Comparison of ENCODE assay signal across 8 cellular contexts in genomic region chr10:43292745-43293676, GRCh38. TPM values are rescaled to one million over a fixed set of nuclear protein-coding genes. Genes with fewer than 3 reads are reported as not detected.
DNase-seq lines count a peak whose midpoint lies in the region; ATAC-seq and TF ChIP-seq lines count a peak whose summit lies in the region.

No MANE protein-coding gene starts in this region.

- peak; percentile 67 for ATAC-seq in GM19395 (IDR thresholded peaks at IDR 0.05; ENCODE audit: unreplicated experiment)
- ATAC-seq in WTC11, result peak; percentile 92
- peak; percentile 59 for ATAC-seq in stimulated activated memory B cell treated with anti-CD40 and anti-IgM and Interleukin-4, amounts not matched to agents 10 μg/mL and 1 μg/mL and 100 μg/mL, for 72 hours

- DNase-seq in CD1c-positive myeloid dendritic cell (ENCODE audit: extremely low spot score) (peak; percentile 60), NCI-H146 treated with DMSO at 0.1 percent for 48 hours (lab: John Stamatoyannopoulos, UW; ENCODE audit: unreplicated experiment) (peak; percentile 73), WTC11 (ENCODE audit: low spot score) (peak; percentile 57), lower leg skin (ENCODE audit: low spot score in 2 of 2) (peak; percentile 45 to 88), GOT3 (lab: John Stamatoyannopoulos, UW) (no peak)

- no peak overlapping the region for H3K27ac Mint-ChIP-seq in WTC11
- peak overlapping the region; percentile 21 for H3K27ac Mint-ChIP-seq in dendritic cell treated with granulocyte-macrophage colony-stimulating factor and Interleukin-4, amounts not matched to agents 40 ng/mL and 50 ng/mL, for 4 days
- no peak overlapping the region for H3K27ac Mint-ChIP-seq in stimulated activated memory B cell treated with anti-CD40 and anti-IgM and Interleukin-4, amounts not matched to agents 10 μg/mL and 1 μg/mL and 100 μg/mL, for 72 hours

- H3K4me3 ChIP-seq in lower leg skin (ENCODE audit: low read depth, poor library complexity, severe bottlenecking), result no peak overlapping the region

- TF ChIP-seq POLR2A in lower leg skin (IDR thresholded peaks at IDR 0.05), result no peak

- POLR2A ChIA-PET in WTC11 (lab: Charles Lee), result no interaction called here

- no peak for TF ChIP-seq CTCF in WTC11 (IDR thresholded peaks at IDR 0.05)
- TF ChIP-seq CTCF in lower leg skin (IDR thresholded peaks at IDR 0.05), result no peak

- peaks cover 3% of the 10 kb centered on the region; the same call in 1 of the 2 replicates for H3K4me1 Mint-ChIP-seq in WTC11
- peaks cover 6% of the 10 kb centered on the region for H3K4me1 Mint-ChIP-seq in dendritic cell treated with granulocyte-macrophage colony-stimulating factor and Interleukin-4, amounts not matched to agents 40 ng/mL and 50 ng/mL, for 4 days (ENCODE audit: low read depth)
- peaks cover 20% of the 10 kb centered on the region for H3K4me1 Mint-ChIP-seq in stimulated activated memory B cell treated with anti-CD40 and anti-IgM and Interleukin-4, amounts not matched to agents 10 μg/mL and 1 μg/mL and 100 μg/mL, for 72 hours

- H3K9me3 Mint-ChIP-seq in WTC11, result no peaks in the 10 kb centered on the region
- H3K9me3 Mint-ChIP-seq in dendritic cell treated with granulocyte-macrophage colony-stimulating factor and Interleukin-4, amounts not matched to agents 40 ng/mL and 50 ng/mL, for 4 days, result no peaks in the 10 kb centered on the region
- no peaks in the 10 kb centered on the region for H3K9me3 Mint-ChIP-seq in stimulated activated memory B cell treated with anti-CD40 and anti-IgM and Interleukin-4, amounts not matched to agents 10 μg/mL and 1 μg/mL and 100 μg/mL, for 72 hours

- H3K36me3 Mint-ChIP-seq in WTC11, result no peaks in the 10 kb centered on the region
- H3K36me3 Mint-ChIP-seq in dendritic cell treated with granulocyte-macrophage colony-stimulating factor and Interleukin-4, amounts not matched to agents 40 ng/mL and 50 ng/mL, for 4 days (ENCODE audit: low read depth), result no peaks in the 10 kb centered on the region
- H3K36me3 Mint-ChIP-seq in stimulated activated memory B cell treated with anti-CD40 and anti-IgM and Interleukin-4, amounts not matched to agents 10 μg/mL and 1 μg/mL and 100 μg/mL, for 72 hours, result no peaks in the 10 kb centered on the region

- H3K4me3 Mint-ChIP-seq in WTC11, result no peak overlapping the region
- peak overlapping the region; percentile 49 for H3K4me3 Mint-ChIP-seq in dendritic cell treated with granulocyte-macrophage colony-stimulating factor and Interleukin-4, amounts not matched to agents 40 ng/mL and 50 ng/mL, for 4 days
- H3K4me3 Mint-ChIP-seq in stimulated activated memory B cell treated with anti-CD40 and anti-IgM and Interleukin-4, amounts not matched to agents 10 μg/mL and 1 μg/mL and 100 μg/mL, for 72 hours, result no peak overlapping the region

- no peaks in the 10 kb centered on the region; the same call in 1 of the 2 replicates for H3K27me3 Mint-ChIP-seq in WTC11 (ENCODE audit: low read depth)
- peaks cover 5% of the 10 kb centered on the region for H3K27me3 Mint-ChIP-seq in dendritic cell treated with granulocyte-macrophage colony-stimulating factor and Interleukin-4, amounts not matched to agents 40 ng/mL and 50 ng/mL, for 4 days
- H3K27me3 Mint-ChIP-seq in stimulated activated memory B cell treated with anti-CD40 and anti-IgM and Interleukin-4, amounts not matched to agents 10 μg/mL and 1 μg/mL and 100 μg/mL, for 72 hours, result peaks cover 46% of the 10 kb centered on the region

- intact Hi-C loops in dendritic cell treated with granulocyte-macrophage colony-stimulating factor and Interleukin-4, amounts not matched to agents 40 ng/mL and 50 ng/mL, for 4 days (cut with micrococcal nuclease), result loop anchor here (1.0 kb wide), 2 partner anchors 55 to 169 kb away; no protein-coding TSS in a partner anchor
- intact Hi-C loops in lower leg skin (cut with DNase I; ENCODE audit: low total_unique reads), result loop anchor here (10.0 kb wide), 2 partner anchors 52 to 172 kb away; no protein-coding TSS in a partner anchor

- CTCF ChIA-PET in WTC11 (lab: Charles Lee), result interaction anchor here (0.5 to 3.4 kb wide), 22 partner anchors 9 to 168 kb away, joined by 3 to 35 read pairs (median 4); no protein-coding TSS in a partner anchor

- WGBS in lower leg skin, 2 donors, result 19 to 20% methylated on average over 16 of the region's 16 CpGs

TF ChIP-seq in WTC11, 78 proteins besides CTCF, POLR2A, EP300 and RAD21:
- TF ChIP-seq ZNF317 (CRISPR knock-in tag; IDR thresholded peaks at IDR 0.05; ENCODE audit: borderline replicate concordance, low read depth), result peak; percentile 72; the same call in 1 of the 2 replicates
- TF ChIP-seq, protein P1, sequence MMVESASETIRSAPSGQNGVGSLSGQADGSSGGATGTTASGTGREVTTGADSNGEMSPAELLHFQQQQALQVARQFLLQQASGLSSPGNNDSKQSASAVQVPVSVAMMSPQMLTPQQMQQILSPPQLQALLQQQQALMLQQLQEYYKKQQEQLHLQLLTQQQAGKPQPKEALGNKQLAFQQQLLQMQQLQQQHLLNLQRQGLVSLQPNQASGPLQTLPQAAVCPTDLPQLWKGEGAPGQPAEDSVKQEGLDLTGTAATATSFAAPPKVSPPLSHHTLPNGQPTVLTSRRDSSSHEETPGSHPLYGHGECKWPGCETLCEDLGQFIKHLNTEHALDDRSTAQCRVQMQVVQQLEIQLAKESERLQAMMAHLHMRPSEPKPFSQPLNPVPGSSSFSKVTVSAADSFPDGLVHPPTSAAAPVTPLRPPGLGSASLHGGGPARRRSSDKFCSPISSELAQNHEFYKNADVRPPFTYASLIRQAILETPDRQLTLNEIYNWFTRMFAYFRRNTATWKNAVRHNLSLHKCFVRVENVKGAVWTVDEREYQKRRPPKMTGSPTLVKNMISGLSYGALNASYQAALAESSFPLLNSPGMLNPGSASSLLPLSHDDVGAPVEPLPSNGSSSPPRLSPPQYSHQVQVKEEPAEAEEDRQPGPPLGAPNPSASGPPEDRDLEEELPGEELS (CRISPR knock-in tag; IDR thresholded peaks at IDR 0.05), result no peak

RNA-seq across cellular contexts. Expression of gene RASGEF1A, which starts 26.1 kb away (rescaled TPM):
- total RNA-seq in WTC11 (2021) (20.8 to 21.4 TPM (median 21.0 TPM) in 3 replicates), lower leg skin (1 to 10 TPM in 3 of 4 donors, under 1 TPM in 1; 0.15 to 3.3 (median 1.6) TPM)
